ENCODE assay signal across 21 cellular contexts in the genomic region with DNA sequence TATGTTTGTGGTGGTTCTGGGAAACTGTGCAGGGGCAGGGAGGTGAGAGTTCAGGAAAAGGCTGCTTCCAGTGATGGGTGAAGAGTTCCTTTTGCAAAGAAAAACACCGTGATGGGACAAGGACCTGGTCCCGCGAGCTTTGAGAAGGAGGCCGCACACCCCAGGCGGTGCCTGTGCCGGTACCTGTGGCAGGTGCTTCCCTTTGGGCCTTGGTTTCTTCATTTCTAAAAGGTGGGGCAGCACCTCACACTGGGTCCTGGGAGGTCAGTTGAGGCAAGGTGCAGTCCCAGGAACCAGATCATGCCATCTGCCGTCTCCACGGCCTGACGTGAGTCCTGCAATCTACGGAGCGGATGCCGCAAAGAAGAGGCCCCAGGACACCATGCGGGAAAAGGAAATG.
"Had no signal": no experiment of that assay in that cellular context is flagged by ENCODE, and none has a peak within 500 bp of the region (broad histone marks: within the 10 kb centered on the region; RNA-seq: fewer than 3 reads in every experiment).

No MANE protein-coding gene starts in this region.

- H3K27me3 Mint-ChIP-seq: activated CD8-positive, alpha-beta memory T cell treated with anti-CD3 and anti-CD28 coated beads, Interleukin-2, amount 10 ng/mL, durations not matched to agents 7 days and 5 days had no signal

- H3K27ac Mint-ChIP-seq: activated CD8-positive, alpha-beta memory T cell treated with anti-CD3 and anti-CD28 coated beads, Interleukin-2, amount 10 ng/mL, durations not matched to agents 7 days and 5 days; activated CD8-positive, alpha-beta T cell treated with anti-CD3 and anti-CD28 coated beads for 36 hours; activated naive CD4-positive, alpha-beta T cell treated with anti-CD3 and anti-CD28 coated beads, Interleukin-2, amount 50 U/mL, for 72 hours; neural progenitor cell; progenitor cell of endocrine pancreas; type B pancreatic cell; WTC11 had no signal

- H3K4me3 ChIP-seq: esophagus muscularis mucosa, lung, neural progenitor cell, thoracic aorta had no signal

- H3K9me3 ChIP-seq: esophagus muscularis mucosa, thoracic aorta had no signal

- H3K4me1 Mint-ChIP-seq: activated CD8-positive, alpha-beta memory T cell treated with anti-CD3 and anti-CD28 coated beads, Interleukin-2, amount 10 ng/mL, durations not matched to agents 7 days and 5 days; naive B cell; WTC11 had no signal

- DNase-seq: activated CD4-positive, alpha-beta T cell treated with anti-CD3 and anti-CD28 coated beads for 48 hours; activated CD8-positive, alpha-beta T cell treated with anti-CD3 and anti-CD28 coated beads for 36 hours; activated T-cell treated with anti-CD3 and anti-CD28 coated beads for 4 hours; central memory CD4-positive, alpha-beta T cell; effector memory CD4-positive, alpha-beta T cell; left colon; naive B cell; retina; stimulated activated CD4-positive, alpha-beta T cell treated with anti-CD3 and anti-CD28 coated beads, Interleukin-4, amount 100 ng/mL, for 1 hour; stimulated activated naive CD4-positive, alpha-beta T cell; T1000 had no signal

- ATAC-seq: activated CD8-positive, alpha-beta memory T cell treated with anti-CD3 and anti-CD28 coated beads, Interleukin-2, amount 10 ng/mL, durations not matched to agents 7 days and 5 days; activated CD8-positive, alpha-beta T cell treated with anti-CD3 and anti-CD28 coated beads for 36 hours; activated naive CD4-positive, alpha-beta T cell treated with anti-CD3 and anti-CD28 coated beads, Interleukin-2, amount 50 U/mL, for 72 hours; left colon; WTC11 had no signal

- H3K9me3 Mint-ChIP-seq: activated CD8-positive, alpha-beta T cell treated with anti-CD3 and anti-CD28 coated beads for 36 hours; activated naive CD4-positive, alpha-beta T cell treated with anti-CD3 and anti-CD28 coated beads, Interleukin-2, amount 50 U/mL, for 72 hours; brain; naive B cell; neural progenitor cell; type B pancreatic cell; WTC11 had no signal

- H3K27me3 ChIP-seq: neural progenitor cell had no signal

- H3K27ac ChIP-seq: esophagus muscularis mucosa, neural progenitor cell, thoracic aorta had no signal

- H3K4me1 ChIP-seq: esophagus muscularis mucosa, neural progenitor cell had no signal

- H3K36me3 ChIP-seq: esophagus muscularis mucosa, neural progenitor cell, thoracic aorta had no signal

- H3K4me3 Mint-ChIP-seq: activated CD8-positive, alpha-beta memory T cell treated with anti-CD3 and anti-CD28 coated beads, Interleukin-2, amount 10 ng/mL, durations not matched to agents 7 days and 5 days; activated CD8-positive, alpha-beta T cell treated with anti-CD3 and anti-CD28 coated beads for 36 hours; brain; neural progenitor cell; type B pancreatic cell; WTC11 had no signal

- H3K36me3 Mint-ChIP-seq: activated CD8-positive, alpha-beta memory T cell treated with anti-CD3 and anti-CD28 coated beads, Interleukin-2, amount 10 ng/mL, durations not matched to agents 7 days and 5 days; activated naive CD4-positive, alpha-beta T cell treated with anti-CD3 and anti-CD28 coated beads, Interleukin-2, amount 50 U/mL, for 72 hours; naive B cell; neural progenitor cell; type B pancreatic cell; WTC11 had no signal
